31 cellular contexts compared by ENCODE assay signal in the genomic region with DNA sequence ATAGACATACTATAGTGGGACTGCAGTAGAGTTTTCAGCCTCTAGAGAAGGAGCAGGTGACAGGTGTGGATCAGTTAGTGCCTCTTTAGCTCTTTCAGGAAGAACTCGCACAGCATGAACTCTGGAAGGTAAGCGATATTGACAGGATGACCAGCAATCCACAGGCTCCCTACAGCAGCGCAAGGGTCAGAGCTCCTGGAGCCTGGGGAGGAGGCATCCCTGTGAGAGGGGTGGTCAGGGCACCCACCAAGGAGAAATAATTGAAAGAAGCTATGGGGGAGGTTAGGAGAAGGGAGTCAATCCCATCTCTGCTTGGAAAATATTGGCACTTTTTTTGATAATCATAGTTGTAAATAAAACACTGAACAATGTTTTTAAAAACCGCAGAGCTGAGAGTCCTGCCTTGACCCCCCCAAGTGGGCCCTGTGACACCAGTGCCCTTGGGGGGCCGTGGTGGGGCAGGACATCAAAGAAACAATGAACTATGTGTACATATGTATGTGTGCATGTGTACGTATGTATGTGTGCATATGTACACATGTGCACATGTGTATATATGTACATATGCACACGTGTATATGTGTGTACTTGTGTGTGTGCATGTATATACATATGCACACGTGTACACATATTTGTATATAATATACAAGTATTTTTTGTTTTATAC. TPM values are rescaled to one million over a fixed set of nuclear protein-coding genes. Genes with fewer than 3 reads are reported as not detected.
"Had no signal": no experiment of that assay in that cellular context is flagged by ENCODE, and none has a peak within 500 bp of the region (broad histone marks: within the 10 kb centered on the region; RNA-seq: fewer than 3 reads in every experiment).

No MANE protein-coding gene starts in this region.

- FAIRE-seq: frontal cortex had no signal

- ATAC-seq: activated CD4-positive, alpha-beta T cell treated with anti-CD3 and anti-CD28 coated beads for 36 hours; activated CD8-positive, alpha-beta memory T cell treated with anti-CD3 and anti-CD28 coated beads, Interleukin-2, amount 10 ng/mL, durations not matched to agents 7 days and 5 days; activated CD8-positive, alpha-beta T cell treated with anti-CD3 and anti-CD28 coated beads, Interleukin-2, amount 10 ng/mL, durations not matched to agents 7 days and 5 days; activated naive CD4-positive, alpha-beta T cell treated with anti-CD3 and anti-CD28 coated beads, Interleukin-2, amount 50 U/mL, for 72 hours; esophagus mucosa; heart left ventricle had no signal

- H3K4me3 ChIP-seq: ascending aorta, breast epithelium, cardiac muscle cell, colonic mucosa, heart left ventricle had no signal

- H3K36me3 ChIP-seq: breast epithelium, cardiac muscle cell, colonic mucosa had no signal

- H3K9me3 Mint-ChIP-seq: activated CD4-positive, alpha-beta memory T cell treated with anti-CD3 and anti-CD28 coated beads for 36 hours; activated CD4-positive, alpha-beta T cell treated with anti-CD3 and anti-CD28 coated beads, Interleukin-2, amount 10 ng/mL, durations not matched to agents 24 days and 14 days; activated naive CD4-positive, alpha-beta T cell treated with anti-CD3 and anti-CD28 coated beads, Interleukin-2, amount 10 ng/mL, durations not matched to agents 7 days and 5 days had no signal

- H3K27me3 ChIP-seq: ascending aorta, breast epithelium, cardiac muscle cell, colonic mucosa, heart left ventricle had no signal

- H3K4me3 Mint-ChIP-seq: activated CD4-positive, alpha-beta memory T cell treated with anti-CD3 and anti-CD28 coated beads for 36 hours; activated CD4-positive, alpha-beta T cell treated with anti-CD3 and anti-CD28 coated beads for 36 hours; activated CD4-positive, alpha-beta T cell treated with anti-CD3 and anti-CD28 coated beads, Interleukin-2, amount 10 ng/mL, durations not matched to agents 24 days and 14 days; activated CD8-positive, alpha-beta memory T cell treated with anti-CD3 and anti-CD28 coated beads, Interleukin-2, amount 10 ng/mL, durations not matched to agents 7 days and 5 days; activated CD8-positive, alpha-beta T cell treated with anti-CD3 and anti-CD28 coated beads, Interleukin-2, amount 10 ng/mL, durations not matched to agents 7 days and 5 days; activated naive CD4-positive, alpha-beta T cell treated with anti-CD3 and anti-CD28 coated beads, Interleukin-2, amount 10 ng/mL, durations not matched to agents 7 days and 5 days; activated naive CD8-positive, alpha-beta T cell treated with anti-CD3 and anti-CD28 coated beads, Interleukin-2, amount 10 ng/mL, durations not matched to agents 7 days and 5 days; brain; endodermal cell had no signal

- H3K4me1 ChIP-seq: ascending aorta, breast epithelium, colonic mucosa, heart left ventricle had no signal

- H3K27ac Mint-ChIP-seq: activated CD4-positive, alpha-beta memory T cell treated with anti-CD3 and anti-CD28 coated beads for 36 hours; activated CD4-positive, alpha-beta T cell treated with anti-CD3 and anti-CD28 coated beads for 36 hours; activated CD4-positive, alpha-beta T cell treated with anti-CD3 and anti-CD28 coated beads, Interleukin-2, amount 10 ng/mL, durations not matched to agents 24 days and 14 days; activated CD8-positive, alpha-beta memory T cell treated with anti-CD3 and anti-CD28 coated beads, Interleukin-2, amount 10 ng/mL, durations not matched to agents 7 days and 5 days; activated CD8-positive, alpha-beta T cell treated with anti-CD3 and anti-CD28 coated beads, Interleukin-2, amount 10 ng/mL, durations not matched to agents 7 days and 5 days; activated naive CD4-positive, alpha-beta T cell treated with anti-CD3 and anti-CD28 coated beads, Interleukin-2, amount 10 ng/mL, durations not matched to agents 7 days and 5 days; activated naive CD4-positive, alpha-beta T cell treated with anti-CD3 and anti-CD28 coated beads, Interleukin-2, amount 50 U/mL, for 72 hours; activated naive CD8-positive, alpha-beta T cell treated with anti-CD3 and anti-CD28 coated beads, Interleukin-2, amount 10 ng/mL, durations not matched to agents 7 days and 5 days; brain; endodermal cell had no signal

- H3K27me3 Mint-ChIP-seq: activated CD4-positive, alpha-beta memory T cell treated with anti-CD3 and anti-CD28 coated beads for 36 hours; activated CD4-positive, alpha-beta T cell treated with anti-CD3 and anti-CD28 coated beads for 36 hours; activated CD4-positive, alpha-beta T cell treated with anti-CD3 and anti-CD28 coated beads, Interleukin-2, amount 10 ng/mL, durations not matched to agents 24 days and 14 days; activated CD8-positive, alpha-beta memory T cell treated with anti-CD3 and anti-CD28 coated beads, Interleukin-2, amount 10 ng/mL, durations not matched to agents 7 days and 5 days; activated naive CD4-positive, alpha-beta T cell treated with anti-CD3 and anti-CD28 coated beads, Interleukin-2, amount 10 ng/mL, durations not matched to agents 7 days and 5 days; activated naive CD8-positive, alpha-beta T cell treated with anti-CD3 and anti-CD28 coated beads, Interleukin-2, amount 10 ng/mL, durations not matched to agents 7 days and 5 days; brain had no signal

- H3K36me3 Mint-ChIP-seq: activated CD8-positive, alpha-beta memory T cell treated with anti-CD3 and anti-CD28 coated beads, Interleukin-2, amount 10 ng/mL, durations not matched to agents 7 days and 5 days; activated naive CD8-positive, alpha-beta T cell treated with anti-CD3 and anti-CD28 coated beads, Interleukin-2, amount 10 ng/mL, durations not matched to agents 7 days and 5 days; brain had no signal

- H3K9me3 ChIP-seq: ascending aorta, breast epithelium, colonic mucosa, heart left ventricle had no signal

- H3K27ac ChIP-seq: ascending aorta, breast epithelium, cardiac muscle cell, colonic mucosa, heart left ventricle had no signal

- H3K4me1 Mint-ChIP-seq: activated CD4-positive, alpha-beta T cell treated with anti-CD3 and anti-CD28 coated beads for 36 hours; activated CD4-positive, alpha-beta T cell treated with anti-CD3 and anti-CD28 coated beads, Interleukin-2, amount 10 ng/mL, durations not matched to agents 24 days and 14 days; activated CD8-positive, alpha-beta memory T cell treated with anti-CD3 and anti-CD28 coated beads, Interleukin-2, amount 10 ng/mL, durations not matched to agents 7 days and 5 days; activated naive CD4-positive, alpha-beta T cell treated with anti-CD3 and anti-CD28 coated beads, Interleukin-2, amount 10 ng/mL, durations not matched to agents 7 days and 5 days; activated naive CD8-positive, alpha-beta T cell treated with anti-CD3 and anti-CD28 coated beads, Interleukin-2, amount 10 ng/mL, durations not matched to agents 7 days and 5 days; brain; endodermal cell had no signal

- DNase-seq: activated CD4-positive, alpha-beta memory T cell treated with anti-CD3 and anti-CD28 coated beads for 36 hours; activated CD4-positive, alpha-beta T cell treated with anti-CD3 and anti-CD28 coated beads for 36 hours; activated CD4-positive, alpha-beta T cell treated with anti-CD3 and anti-CD28 coated beads, Interleukin-2, amount 10 ng/mL, durations not matched to agents 24 days and 14 days; activated CD4-positive, CD25-positive, alpha-beta regulatory T cell; activated CD4-positive, CD25-positive, alpha-beta regulatory T cell treated with anti-CD3 and anti-CD28 coated beads, Interleukin-2, amount 50 U/mL, for 72 hours; activated CD8-positive, alpha-beta memory T cell treated with anti-CD3 and anti-CD28 coated beads, Interleukin-2, amount 10 ng/mL, durations not matched to agents 7 days and 5 days; activated CD8-positive, alpha-beta memory T cell treated with anti-CD3 and anti-CD28 coated beads, Interleukin-2, amount 50 U/mL, for 4 hours; activated CD8-positive, alpha-beta T cell treated with anti-CD3 and anti-CD28 coated beads, Interleukin-2, amount 10 ng/mL, durations not matched to agents 7 days and 5 days; activated gamma-delta T cell; activated naive CD4-positive, alpha-beta T cell; activated naive CD4-positive, alpha-beta T cell treated with anti-CD3 and anti-CD28 coated beads, Interleukin-2, amount 10 ng/mL, durations not matched to agents 7 days and 5 days; activated naive CD8-positive, alpha-beta T cell treated with anti-CD3 and anti-CD28 coated beads, Interleukin-2, amount 10 ng/mL, durations not matched to agents 7 days and 5 days; activated T-cell treated with anti-CD3 and anti-CD28 coated beads, Interleukin-2, amount 50 U/mL, for 1 hour; activated T-cell treated with anti-CD3 and anti-CD28 coated beads, Interleukin-2, amount 50 U/mL, for 48 hours; central memory CD4-positive, alpha-beta T cell; cerebellar nuclear complex; colonic mucosa; effector CD8-positive, alpha-beta T cell; endodermal cell; foreskin fibroblast; glutamatergic neuron; heart left ventricle; T-helper 2 cell had no signal

RNA-seq across cellular contexts. Expression of a gene that starts 13.8 kb away (rescaled TPM):
- total RNA-seq: activated CD4-positive, alpha-beta T cell treated with anti-CD3 and anti-CD28 coated beads, Interleukin-2, amount 10 ng/mL, durations not matched to agents 24 days and 14 days; activated CD8-positive, alpha-beta memory T cell treated with anti-CD3 and anti-CD28 coated beads for 36 hours had no signal
